Comparison of ENCODE assay signal across 2 cellular contexts in genomic region chr15:77620960-77621647, GRCh38.
TF ChIP-seq lines count a peak whose summit lies in the region.

No MANE protein-coding gene starts in this region.

TF ChIP-seq in HepG2, 621 proteins besides CTCF, POLR2A, EP300 and RAD21:
- TF ChIP-seq ZNF343 (CRISPR knock-in tag; IDR thresholded peaks at IDR 0.05), result no peak
- TF ChIP-seq ZMYM3 (CRISPR knock-in tag; IDR thresholded peaks at IDR 0.05), result peak; percentile 56; the same call in 1 of the 2 replicates
- peak; percentile 87 for TF ChIP-seq ZNF629 (CRISPR knock-in tag; conservative IDR thresholded peaks at IDR 0.05)

TF ChIP-seq in H1, 55 proteins besides CTCF, POLR2A, EP300 and RAD21:
- TF ChIP-seq RFX5 (IDR thresholded peaks at IDR 0.05; ENCODE audit: borderline replicate concordance, low read depth, low read length) (no peak), ZNF274 (IDR thresholded peaks at IDR 0.05; ENCODE audit: borderline replicate concordance, extremely low read depth, low read length) (no peak), KDM1A (IDR thresholded peaks at IDR 0.05; ENCODE audit: borderline replicate concordance, low read length) (peak; percentile 75; the same call in 1 of the 2 replicates), ATF2 (IDR thresholded peaks at IDR 0.05; ENCODE audit: low read length) (no peak)
